Comparison of ENCODE assay signal across 1 cellular context in the genomic region with DNA sequence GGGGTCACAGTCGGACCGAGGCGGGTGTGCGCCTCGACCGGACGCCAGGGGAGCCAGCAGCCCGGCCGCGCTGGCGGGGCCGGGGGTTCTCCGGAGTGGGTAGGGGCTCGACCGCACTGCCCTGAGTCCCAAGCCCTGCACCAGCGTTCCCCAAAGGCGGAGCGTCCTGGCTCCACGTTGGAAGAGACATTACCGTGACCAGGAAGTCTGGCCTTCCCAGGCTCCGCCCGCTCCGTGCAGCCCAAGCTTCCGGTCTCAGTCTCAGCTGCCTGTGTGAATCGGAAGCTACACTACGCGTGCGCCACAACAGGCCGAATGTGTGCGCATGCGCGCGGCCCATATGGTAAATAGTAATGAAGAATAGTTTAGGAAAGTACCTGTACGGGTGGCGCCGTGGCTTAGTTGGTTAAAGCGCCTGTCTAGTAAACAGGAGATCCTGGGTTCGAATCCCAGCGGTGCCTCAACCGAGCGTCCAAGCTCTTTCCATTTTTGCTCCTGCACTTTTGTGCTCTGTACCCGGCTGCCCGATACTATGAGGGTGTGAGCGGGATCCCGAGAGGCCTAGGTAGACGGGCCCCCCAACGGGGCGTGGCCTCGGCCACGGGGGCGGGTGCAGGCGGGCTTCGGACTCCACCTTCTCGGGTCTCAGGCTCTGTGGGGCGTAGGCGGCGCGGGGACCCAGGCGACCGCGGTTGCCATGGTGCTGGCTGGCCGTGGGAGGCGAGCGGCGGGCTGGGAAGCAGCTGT.
TF ChIP-seq lines count a peak whose summit lies in the region.

No MANE protein-coding gene starts in this region.

TF ChIP-seq in A549, 52 proteins besides CTCF, POLR2A, EP300 and RAD21 (continued from another document):
- TF ChIP-seq CHD2 (IDR thresholded peaks at IDR 0.05; ENCODE audit: low read length, partially characterized antibody) = no peak
- 0 out of 2 replicates have a peak, but pooled peaks have one; percentile 46 for TF ChIP-seq USF2 (IDR thresholded peaks at IDR 0.05)
- peak; percentile 78; the same call in 1 of the 2 replicates for TF ChIP-seq EHF (CRISPR knock-in tag; IDR thresholded peaks at IDR 0.05)
- no peak for TF ChIP-seq HOXB13 (CRISPR knock-in tag; IDR thresholded peaks at IDR 0.05; ENCODE audit: low read depth)
- no peak for TF ChIP-seq HDAC2 (IDR thresholded peaks at IDR 0.05)
- TF ChIP-seq ZSCAN20 (CRISPR knock-in tag; IDR thresholded peaks at IDR 0.05) = no peak
- TF ChIP-seq RCOR1 (IDR thresholded peaks at IDR 0.05; ENCODE audit: low read depth, low read length) = no peak
- no peak for TF ChIP-seq BHLHE40 (IDR thresholded peaks at IDR 0.05; ENCODE audit: low read depth, low read length)
- peak; percentile 16 for TF ChIP-seq MAZ (IDR thresholded peaks at IDR 0.05; ENCODE audit: borderline replicate concordance, low read depth, low read length)
- peak; percentile 94 for TF ChIP-seq PHF8 (IDR thresholded peaks at IDR 0.05; ENCODE audit: borderline replicate concordance, low read depth)
- TF ChIP-seq, protein P1, sequence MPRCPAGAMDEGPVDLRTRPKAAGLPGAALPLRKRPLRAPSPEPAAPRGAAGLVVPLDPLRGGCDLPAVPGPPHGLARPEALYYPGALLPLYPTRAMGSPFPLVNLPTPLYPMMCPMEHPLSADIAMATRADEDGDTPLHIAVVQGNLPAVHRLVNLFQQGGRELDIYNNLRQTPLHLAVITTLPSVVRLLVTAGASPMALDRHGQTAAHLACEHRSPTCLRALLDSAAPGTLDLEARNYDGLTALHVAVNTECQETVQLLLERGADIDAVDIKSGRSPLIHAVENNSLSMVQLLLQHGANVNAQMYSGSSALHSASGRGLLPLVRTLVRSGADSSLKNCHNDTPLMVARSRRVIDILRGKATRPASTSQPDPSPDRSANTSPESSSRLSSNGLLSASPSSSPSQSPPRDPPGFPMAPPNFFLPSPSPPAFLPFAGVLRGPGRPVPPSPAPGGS (IDR thresholded peaks at IDR 0.05) = peak; percentile 99
- TF ChIP-seq HMGXB4 (CRISPR knock-in tag; IDR thresholded peaks at IDR 0.05; ENCODE audit: borderline replicate concordance) = peak; percentile 91
- no peak for TF ChIP-seq SMC3 (IDR thresholded peaks at IDR 0.05)
- peak; percentile 76; the same call in 1 of the 2 replicates for TF ChIP-seq PBX3 (IDR thresholded peaks at IDR 0.05)
- TF ChIP-seq JUN (IDR thresholded peaks at IDR 0.05) = peak; percentile 94 to 98
- TF ChIP-seq MYC (IDR thresholded peaks at IDR 0.05; ENCODE audit: borderline replicate concordance, low read length) = peak; percentile 78
- no peak for TF ChIP-seq HEYL (CRISPR knock-in tag; IDR thresholded peaks at IDR 0.05)
- no peak for TF ChIP-seq FOSB (CRISPR knock-in tag; IDR thresholded peaks at IDR 0.05)
- TF ChIP-seq, protein P2, sequence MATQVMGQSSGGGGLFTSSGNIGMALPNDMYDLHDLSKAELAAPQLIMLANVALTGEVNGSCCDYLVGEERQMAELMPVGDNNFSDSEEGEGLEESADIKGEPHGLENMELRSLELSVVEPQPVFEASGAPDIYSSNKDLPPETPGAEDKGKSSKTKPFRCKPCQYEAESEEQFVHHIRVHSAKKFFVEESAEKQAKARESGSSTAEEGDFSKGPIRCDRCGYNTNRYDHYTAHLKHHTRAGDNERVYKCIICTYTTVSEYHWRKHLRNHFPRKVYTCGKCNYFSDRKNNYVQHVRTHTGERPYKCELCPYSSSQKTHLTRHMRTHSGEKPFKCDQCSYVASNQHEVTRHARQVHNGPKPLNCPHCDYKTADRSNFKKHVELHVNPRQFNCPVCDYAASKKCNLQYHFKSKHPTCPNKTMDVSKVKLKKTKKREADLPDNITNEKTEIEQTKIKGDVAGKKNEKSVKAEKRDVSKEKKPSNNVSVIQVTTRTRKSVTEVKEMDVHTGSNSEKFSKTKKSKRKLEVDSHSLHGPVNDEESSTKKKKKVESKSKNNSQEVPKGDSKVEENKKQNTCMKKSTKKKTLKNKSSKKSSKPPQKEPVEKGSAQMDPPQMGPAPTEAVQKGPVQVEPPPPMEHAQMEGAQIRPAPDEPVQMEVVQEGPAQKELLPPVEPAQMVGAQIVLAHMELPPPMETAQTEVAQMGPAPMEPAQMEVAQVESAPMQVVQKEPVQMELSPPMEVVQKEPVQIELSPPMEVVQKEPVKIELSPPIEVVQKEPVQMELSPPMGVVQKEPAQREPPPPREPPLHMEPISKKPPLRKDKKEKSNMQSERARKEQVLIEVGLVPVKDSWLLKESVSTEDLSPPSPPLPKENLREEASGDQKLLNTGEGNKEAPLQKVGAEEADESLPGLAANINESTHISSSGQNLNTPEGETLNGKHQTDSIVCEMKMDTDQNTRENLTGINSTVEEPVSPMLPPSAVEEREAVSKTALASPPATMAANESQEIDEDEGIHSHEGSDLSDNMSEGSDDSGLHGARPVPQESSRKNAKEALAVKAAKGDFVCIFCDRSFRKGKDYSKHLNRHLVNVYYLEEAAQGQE (IDR thresholded peaks at IDR 0.05) = 0 out of 2 replicates have a peak, but pooled peaks have one; percentile 14
- no peak for TF ChIP-seq ZC3H11A (IDR thresholded peaks at IDR 0.05)
- TF ChIP-seq, protein P3, sequence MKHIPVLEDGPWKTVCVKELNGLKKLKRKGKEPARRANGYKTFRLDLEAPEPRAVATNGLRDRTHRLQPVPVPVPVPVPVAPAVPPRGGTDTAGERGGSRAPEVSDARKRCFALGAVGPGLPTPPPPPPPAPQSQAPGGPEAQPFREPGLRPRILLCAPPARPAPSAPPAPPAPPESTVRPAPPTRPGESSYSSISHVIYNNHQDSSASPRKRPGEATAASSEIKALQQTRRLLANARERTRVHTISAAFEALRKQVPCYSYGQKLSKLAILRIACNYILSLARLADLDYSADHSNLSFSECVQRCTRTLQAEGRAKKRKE (CRISPR knock-in tag; IDR thresholded peaks at IDR 0.05; ENCODE audit: low read depth) = no peak
- no peak for TF ChIP-seq KDM5A (IDR thresholded peaks at IDR 0.05)
- no peak; the same call in 1 of the 2 replicates for TF ChIP-seq TP53 (CRISPR knock-in tag; IDR thresholded peaks at IDR 0.05)
- TF ChIP-seq CBX2 (IDR thresholded peaks at IDR 0.05; ENCODE audit: borderline replicate concordance, low read depth) = no peak
- no peak for TF ChIP-seq JUNB (IDR thresholded peaks at IDR 0.05)
